ENCODE assay signal across 9 cellular contexts in genomic region chr7:24936121-24936824, GRCh38. TPM values are rescaled to one million over a fixed set of nuclear protein-coding genes. Genes with fewer than 3 reads are reported as not detected.
DNase-seq lines count a peak whose midpoint lies in the region; ATAC-seq and TF ChIP-seq lines count a peak whose summit lies in the region.
"Had no signal": no experiment of that assay in that cellular context is flagged by ENCODE, and none has a peak within 500 bp of the region (broad histone marks: within the 10 kb centered on the region; RNA-seq: fewer than 3 reads in every experiment).

No MANE protein-coding gene starts in this region.

- no peaks in the 10 kb centered on the region for H3K9me3 Mint-ChIP-seq in CD4-positive, alpha-beta memory T cell
- H3K9me3 Mint-ChIP-seq: central memory CD8-positive, alpha-beta T cell had no signal

- H3K4me3 ChIP-seq in CD4-positive, alpha-beta memory T cell (ENCODE audit: low read length in 2 of 2) = no peak overlapping the region
- H3K4me3 ChIP-seq in astrocyte of the spinal cord (ENCODE audit: low read depth, low read length) = no peak overlapping the region

- intact Hi-C loops in CD4-positive, alpha-beta memory T cell (cut with micrococcal nuclease) = no loop called here

- CTCF ChIA-PET in CD4-positive, alpha-beta memory T cell (lab: Charles Lee; ENCODE audit: partially characterized antibody) = no interaction called here

- no peaks in the 10 kb centered on the region for H3K27me3 ChIP-seq in CD4-positive, alpha-beta memory T cell (ENCODE audit: insufficient read depth, low read length)

- peak overlapping the region in 4 of 8 donors; percentile 0 to 32 (median 14) for H3K4me3 Mint-ChIP-seq in CD4-positive, alpha-beta memory T cell
- H3K4me3 Mint-ChIP-seq: central memory CD8-positive, alpha-beta T cell had no signal

- ATAC-seq in GM19455 (IDR thresholded peaks at IDR 0.05; ENCODE audit: unreplicated experiment) = peak; percentile 79
- peak; percentile 74 for ATAC-seq in HG03196 (IDR thresholded peaks at IDR 0.05; ENCODE audit: unreplicated experiment)

- no peak for TF ChIP-seq CTCF in astrocyte of the spinal cord (IDR thresholded peaks at IDR 0.05; ENCODE audit: low read depth, low read length)

- no peak overlapping the region for H3K27ac ChIP-seq in CD4-positive, alpha-beta memory T cell (ENCODE audit: low read depth, low read length)

- peak overlapping the region in 5 of 7 donors; percentile 33 to 64 (median 43) for H3K27ac Mint-ChIP-seq in CD4-positive, alpha-beta memory T cell

- no peaks in the 10 kb centered on the region for H3K9me3 ChIP-seq in CD4-positive, alpha-beta memory T cell (ENCODE audit: control insufficient read depth in 1 of 2, low read length in 2 of 2)

- in situ Hi-C loops in astrocyte of the spinal cord (cut with HindIII; ENCODE audit: low sequenced_read_pairs) = no loop called here

- POLR2A ChIA-PET in CD4-positive, alpha-beta memory T cell (lab: Charles Lee; ENCODE audit: partially characterized antibody) = no interaction called here

- H3K4me1 Mint-ChIP-seq in CD4-positive, alpha-beta memory T cell = peaks cover 33 to 76% (median 60%) of the 10 kb centered on the region in 4 donors

- H3K36me3 ChIP-seq in CD4-positive, alpha-beta memory T cell (ENCODE audit: insufficient read depth, low read length) = no peaks in the 10 kb centered on the region

- H3K36me3 Mint-ChIP-seq in CD4-positive, alpha-beta memory T cell = peaks cover 6 to 18% of the 10 kb centered on the region in 2 donors

- DNase-seq in CD4-positive, alpha-beta memory T cell = no peak
- DNase-seq in astrocyte of the spinal cord (ENCODE audit: low read depth, low spot score) (peak; percentile 74), SHP77 (lab: John Stamatoyannopoulos, UW) (no peak), C1 segment of cervical spinal cord (lab: John Stamatoyannopoulos, UW) (no peak), NCI-H2227 treated with DMSO at 0.1 percent for 48 hours (lab: John Stamatoyannopoulos, UW) (no peak)
- DNase-seq in stimulated activated CD8-positive, alpha-beta memory T cell treated with anti-CD3 and anti-CD28 coated beads, Interleukin-4, amount 100 ng/mL, for 48 hours = no peak

- no peaks in the 10 kb centered on the region for H3K27me3 Mint-ChIP-seq in CD4-positive, alpha-beta memory T cell
- H3K27me3 Mint-ChIP-seq: central memory CD8-positive, alpha-beta T cell had no signal

- peaks cover 23% of the 10 kb centered on the region for H3K4me1 ChIP-seq in CD4-positive, alpha-beta memory T cell (ENCODE audit: insufficient read depth, low read length)

RNA-seq across cellular contexts. Expression of gene OSBPL3, which starts 43.7 kb away (rescaled TPM):
- total RNA-seq in CD4-positive, alpha-beta memory T cell = 10 to 100 TPM; 61.2 to 72.7 TPM
- 10 to 100 TPM in 1 of 2 donors, 1 to 10 TPM in 1; 6.9 to 19.7 TPM for polyA plus RNA-seq in CD4-positive, alpha-beta memory T cell
